1 cellular context compared by ENCODE assay signal in the genomic region with DNA sequence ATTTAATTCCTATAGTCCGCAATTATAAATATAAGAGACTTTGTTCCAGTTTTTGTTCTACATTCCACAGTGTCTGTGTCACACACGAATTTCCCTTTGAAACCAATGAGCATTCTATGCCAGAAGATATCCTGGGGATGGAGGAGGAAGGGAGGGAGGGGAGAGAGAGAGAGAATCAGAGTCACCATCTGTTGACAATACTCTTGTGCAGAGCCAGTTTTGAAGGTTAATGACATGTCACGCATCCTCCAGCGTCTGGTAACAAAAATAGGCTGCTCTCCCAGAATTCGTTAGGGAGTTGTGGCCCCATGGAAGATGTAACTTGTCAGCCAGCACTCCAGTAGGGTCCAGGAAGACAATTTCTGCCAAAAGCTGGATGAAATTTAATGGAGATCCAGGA.
TF ChIP-seq lines count a peak whose summit lies in the region.

No MANE protein-coding gene starts in this region.

TF ChIP-seq in SK-N-SH, 30 proteins besides CTCF, POLR2A, EP300 and RAD21 (continued from another document):
- TF ChIP-seq, protein P1, sequence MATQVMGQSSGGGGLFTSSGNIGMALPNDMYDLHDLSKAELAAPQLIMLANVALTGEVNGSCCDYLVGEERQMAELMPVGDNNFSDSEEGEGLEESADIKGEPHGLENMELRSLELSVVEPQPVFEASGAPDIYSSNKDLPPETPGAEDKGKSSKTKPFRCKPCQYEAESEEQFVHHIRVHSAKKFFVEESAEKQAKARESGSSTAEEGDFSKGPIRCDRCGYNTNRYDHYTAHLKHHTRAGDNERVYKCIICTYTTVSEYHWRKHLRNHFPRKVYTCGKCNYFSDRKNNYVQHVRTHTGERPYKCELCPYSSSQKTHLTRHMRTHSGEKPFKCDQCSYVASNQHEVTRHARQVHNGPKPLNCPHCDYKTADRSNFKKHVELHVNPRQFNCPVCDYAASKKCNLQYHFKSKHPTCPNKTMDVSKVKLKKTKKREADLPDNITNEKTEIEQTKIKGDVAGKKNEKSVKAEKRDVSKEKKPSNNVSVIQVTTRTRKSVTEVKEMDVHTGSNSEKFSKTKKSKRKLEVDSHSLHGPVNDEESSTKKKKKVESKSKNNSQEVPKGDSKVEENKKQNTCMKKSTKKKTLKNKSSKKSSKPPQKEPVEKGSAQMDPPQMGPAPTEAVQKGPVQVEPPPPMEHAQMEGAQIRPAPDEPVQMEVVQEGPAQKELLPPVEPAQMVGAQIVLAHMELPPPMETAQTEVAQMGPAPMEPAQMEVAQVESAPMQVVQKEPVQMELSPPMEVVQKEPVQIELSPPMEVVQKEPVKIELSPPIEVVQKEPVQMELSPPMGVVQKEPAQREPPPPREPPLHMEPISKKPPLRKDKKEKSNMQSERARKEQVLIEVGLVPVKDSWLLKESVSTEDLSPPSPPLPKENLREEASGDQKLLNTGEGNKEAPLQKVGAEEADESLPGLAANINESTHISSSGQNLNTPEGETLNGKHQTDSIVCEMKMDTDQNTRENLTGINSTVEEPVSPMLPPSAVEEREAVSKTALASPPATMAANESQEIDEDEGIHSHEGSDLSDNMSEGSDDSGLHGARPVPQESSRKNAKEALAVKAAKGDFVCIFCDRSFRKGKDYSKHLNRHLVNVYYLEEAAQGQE (IDR thresholded peaks at IDR 0.05; ENCODE audit: low read depth, low read length): no peak
- TF ChIP-seq JUND (IDR thresholded peaks at IDR 0.05) (peak; percentile 74), YY1 (IDR thresholded peaks at IDR 0.05; ENCODE audit: low read depth) (no peak), POLR2AphosphoS5 (IDR thresholded peaks at IDR 0.05; ENCODE audit: low read depth, low read length) (no peak; the same call in 1 of the 2 replicates), MEF2A (IDR thresholded peaks at IDR 0.05; ENCODE audit: borderline replicate concordance, low read depth) (peak; percentile 50; the same call in 1 of the 2 replicates), FOSL2 (IDR thresholded peaks at IDR 0.05; ENCODE audit: borderline replicate concordance, low read depth) (peak; percentile 59; the same call in 1 of the 2 replicates), SMC3 (IDR thresholded peaks at IDR 0.05; ENCODE audit: low read depth, low read length) (no peak), TCF12 (IDR thresholded peaks at IDR 0.05) (peak; percentile 93), RXRA (IDR thresholded peaks at IDR 0.05; ENCODE audit: borderline replicate concordance, low read depth) (peak; percentile 69; the same call in 1 of the 2 replicates), ELF1 (IDR thresholded peaks at IDR 0.05) (no peak), CHD2 (IDR thresholded peaks at IDR 0.05; ENCODE audit: low read length, partially characterized antibody) (peak; percentile 60), FOXM1 (IDR thresholded peaks at IDR 0.05; ENCODE audit: low read depth) (peak; percentile 50; the same call in 1 of the 2 replicates), EZH2phosphoT487 (IDR thresholded peaks at IDR 0.05; ENCODE audit: borderline replicate concordance, low read depth) (no peak), RCOR1 (IDR thresholded peaks at IDR 0.05; ENCODE audit: low read length) (peak; percentile 58; the same call in 1 of the 2 replicates), RFX5 (IDR thresholded peaks at IDR 0.05; ENCODE audit: low read length) (no peak), NFIC (IDR thresholded peaks at IDR 0.05; ENCODE audit: borderline replicate concordance) (peak; percentile 73; the same call in 1 of the 2 replicates), MXI1 (IDR thresholded peaks at IDR 0.05; ENCODE audit: low read depth, low read length) (0 out of 2 replicates have a peak, but pooled peaks have one; percentile 32), GATA2 (CRISPR knock-in tag; IDR thresholded peaks at IDR 0.05) (no peak)
- TF ChIP-seq, protein P2, sequence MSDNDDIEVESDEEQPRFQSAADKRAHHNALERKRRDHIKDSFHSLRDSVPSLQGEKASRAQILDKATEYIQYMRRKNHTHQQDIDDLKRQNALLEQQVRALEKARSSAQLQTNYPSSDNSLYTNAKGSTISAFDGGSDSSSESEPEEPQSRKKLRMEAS (IDR thresholded peaks at IDR 0.05; ENCODE audit: low read depth): peak; percentile 52
- TF ChIP-seq, protein P3, sequence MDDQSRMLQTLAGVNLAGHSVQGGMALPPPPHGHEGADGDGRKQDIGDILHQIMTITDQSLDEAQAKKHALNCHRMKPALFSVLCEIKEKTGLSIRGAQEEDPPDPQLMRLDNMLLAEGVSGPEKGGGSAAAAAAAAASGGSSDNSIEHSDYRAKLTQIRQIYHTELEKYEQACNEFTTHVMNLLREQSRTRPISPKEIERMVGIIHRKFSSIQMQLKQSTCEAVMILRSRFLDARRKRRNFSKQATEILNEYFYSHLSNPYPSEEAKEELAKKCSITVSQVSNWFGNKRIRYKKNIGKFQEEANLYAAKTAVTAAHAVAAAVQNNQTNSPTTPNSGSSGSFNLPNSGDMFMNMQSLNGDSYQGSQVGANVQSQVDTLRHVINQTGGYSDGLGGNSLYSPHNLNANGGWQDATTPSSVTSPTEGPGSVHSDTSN (IDR thresholded peaks at IDR 0.05): peak; percentile 75
- TF ChIP-seq, protein P4, sequence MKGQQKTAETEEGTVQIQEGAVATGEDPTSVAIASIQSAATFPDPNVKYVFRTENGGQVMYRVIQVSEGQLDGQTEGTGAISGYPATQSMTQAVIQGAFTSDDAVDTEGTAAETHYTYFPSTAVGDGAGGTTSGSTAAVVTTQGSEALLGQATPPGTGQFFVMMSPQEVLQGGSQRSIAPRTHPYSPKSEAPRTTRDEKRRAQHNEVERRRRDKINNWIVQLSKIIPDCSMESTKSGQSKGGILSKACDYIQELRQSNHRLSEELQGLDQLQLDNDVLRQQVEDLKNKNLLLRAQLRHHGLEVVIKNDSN (IDR thresholded peaks at IDR 0.05; ENCODE audit: borderline replicate concordance, low read depth): no peak
- TF ChIP-seq, protein P5, sequence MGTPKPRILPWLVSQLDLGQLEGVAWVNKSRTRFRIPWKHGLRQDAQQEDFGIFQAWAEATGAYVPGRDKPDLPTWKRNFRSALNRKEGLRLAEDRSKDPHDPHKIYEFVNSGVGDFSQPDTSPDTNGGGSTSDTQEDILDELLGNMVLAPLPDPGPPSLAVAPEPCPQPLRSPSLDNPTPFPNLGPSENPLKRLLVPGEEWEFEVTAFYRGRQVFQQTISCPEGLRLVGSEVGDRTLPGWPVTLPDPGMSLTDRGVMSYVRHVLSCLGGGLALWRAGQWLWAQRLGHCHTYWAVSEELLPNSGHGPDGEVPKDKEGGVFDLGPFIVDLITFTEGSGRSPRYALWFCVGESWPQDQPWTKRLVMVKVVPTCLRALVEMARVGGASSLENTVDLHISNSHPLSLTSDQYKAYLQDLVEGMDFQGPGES (IDR thresholded peaks at IDR 0.05; ENCODE audit: low read depth, low read length): no peak
